20 cellular contexts compared by ENCODE assay signal in the genomic region with DNA sequence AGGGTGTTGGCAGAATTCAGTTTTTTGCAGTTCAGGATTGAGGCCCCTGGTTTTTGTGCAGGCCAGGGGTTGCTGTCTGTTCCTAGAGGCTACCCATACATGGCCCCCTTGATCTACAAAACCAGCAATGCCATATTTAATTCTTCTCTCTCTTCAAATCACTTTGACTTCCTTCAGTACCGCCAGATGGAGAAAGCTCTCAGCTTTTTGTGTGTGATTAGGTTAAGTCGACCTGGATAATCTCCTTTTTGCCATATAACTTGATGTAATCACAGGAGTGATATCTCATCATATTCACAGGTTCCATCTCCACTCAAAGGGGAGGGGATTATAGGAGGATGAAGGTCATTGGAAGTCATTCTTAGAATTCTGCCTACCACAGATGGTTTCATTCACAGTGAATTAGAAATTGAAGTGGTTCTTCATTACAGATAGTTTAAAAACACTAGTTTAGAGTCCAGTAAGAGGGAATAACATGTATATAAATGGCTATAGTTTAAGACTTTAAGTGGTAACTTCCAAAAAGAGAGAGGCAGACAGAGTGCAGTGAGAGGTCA.
DNase-seq lines count a peak whose midpoint lies in the region; ATAC-seq, FAIRE-seq and TF ChIP-seq lines count a peak whose summit lies in the region.
"Had no signal": no experiment of that assay in that cellular context is flagged by ENCODE, and none has a peak within 500 bp of the region (broad histone marks: within the 10 kb centered on the region; RNA-seq: fewer than 3 reads in every experiment).

No MANE protein-coding gene starts in this region.

- no peak for TF ChIP-seq EP300 in A549 (IDR thresholded peaks at IDR 0.05)

- H3K9ac ChIP-seq in GM23248, result peak overlapping the region; percentile 19; the same call in 1 of the 2 replicates
- H3K9ac ChIP-seq: BLaER1 treated with 17β-estradiol and CSF1 and Interleukin-3, amounts not matched to agents 10 nM and 100 nM had no signal

- CTCF ChIA-PET in A549 (lab: Yijun Ruan, JAX), result interaction anchor here (1.1 to 1.4 kb wide), 3 partner anchors 55 to 327 kb away, joined by 3 read pairs; no protein-coding TSS in a partner anchor
- CTCF ChIA-PET in activated CD8-positive, alpha-beta T cell treated with anti-CD3 and anti-CD28 coated beads for 36 hours (lab: Charles Lee), result no interaction called here

- no peak for TF ChIP-seq POLR2A in A549 (IDR thresholded peaks at IDR 0.05; ENCODE audit: low read length)

- no peak for DNase-seq in A549 (ENCODE audit: low read depth in 1 of 2, low spot score in 1 of 2)
- no peak for DNase-seq in GM23248
- DNase-seq in activated CD8-positive, alpha-beta T cell treated with anti-CD3 and anti-CD28 coated beads for 36 hours, result no peak
- DNase-seq in mesothelial cell of epicardium (ENCODE audit: low spot score in 2 of 2, unreplicated experiment in 2 of 2), result no peak
- no peak for DNase-seq in omental fat pad (ENCODE audit: low spot score)
- no peak for DNase-seq in BE2C
- DNase-seq in NCI-H2081 (lab: John Stamatoyannopoulos, UW), result no peak
- DNase-seq in AML-193 (lab: John Stamatoyannopoulos, UW), result no peak
- DNase-seq: activated CD4-positive, alpha-beta T cell treated with anti-CD3 and anti-CD28 coated beads, Interleukin-2, amount 50 U/mL, for 48 hours; DMS53; H7; lower lobe of right lung; naive thymus-derived CD8-positive, alpha-beta T cell; NCI-H1417 treated with DMSO at 0.1 percent for 48 hours; stimulated activated CD4-positive, alpha-beta T cell treated with anti-CD3 and anti-CD28 coated beads, Interleukin-1b, Interleukin-23, amount 100 ng/mL, for 48 hours had no signal

- no peaks in the 10 kb centered on the region for H3K36me3 ChIP-seq in GM23248 (ENCODE audit: low read depth)
- H3K36me3 ChIP-seq in BE2C, result no peaks in the 10 kb centered on the region
- H3K36me3 ChIP-seq: BLaER1 treated with 17β-estradiol and CSF1 and Interleukin-3, amounts not matched to agents 10 nM and 100 nM; gastrocnemius medialis; lower lobe of right lung had no signal

- peaks cover 54% of the 10 kb centered on the region for H3F3A ChIP-seq in GM23248 (ENCODE audit: insufficient read depth)

- in situ Hi-C loops in GM23248 (cut with MboI), result no loop called here

- no peak overlapping the region for H3K4me3 ChIP-seq in A549
- H3K4me3 ChIP-seq in GM23248, result no peak overlapping the region
- H3K4me3 ChIP-seq in BE2C (ENCODE audit: low read depth, low read length), result no peak overlapping the region
- H3K4me3 ChIP-seq: BLaER1 treated with 17β-estradiol and CSF1 and Interleukin-3, amounts not matched to agents 10 nM and 100 nM; gastrocnemius medialis; lower lobe of right lung; testis had no signal

- intact Hi-C loops in activated CD8-positive, alpha-beta T cell treated with anti-CD3 and anti-CD28 coated beads for 36 hours (cut with micrococcal nuclease), result no loop called here

- H3K36me3 Mint-ChIP-seq in activated CD8-positive, alpha-beta T cell treated with anti-CD3 and anti-CD28 coated beads for 36 hours (ENCODE audit: low read depth), result peaks cover 1% of the 10 kb centered on the region
- no peaks in the 10 kb centered on the region for H3K36me3 Mint-ChIP-seq in mesothelial cell of epicardium

- POLR2A ChIA-PET in A549 (lab: Yijun Ruan, JAX), result no interaction called here
- POLR2A ChIA-PET in activated CD8-positive, alpha-beta T cell treated with anti-CD3 and anti-CD28 coated beads for 36 hours (lab: Charles Lee), result no interaction called here

- peaks cover 66% of the 10 kb centered on the region for H3K79me2 ChIP-seq in GM23248 (ENCODE audit: insufficient read depth)

- no peaks in the 10 kb centered on the region for H3K9me3 ChIP-seq in A549
- H3K9me3 ChIP-seq in GM23248 (ENCODE audit: low read depth), result no peaks in the 10 kb centered on the region
- H3K9me3 ChIP-seq in BE2C, result no peaks in the 10 kb centered on the region
- H3K9me3 ChIP-seq: BLaER1 treated with 17β-estradiol and CSF1 and Interleukin-3, amounts not matched to agents 10 nM and 100 nM; gastrocnemius medialis; lower lobe of right lung; testis had no signal

- no peak for ATAC-seq in A549
- ATAC-seq in activated CD8-positive, alpha-beta T cell treated with anti-CD3 and anti-CD28 coated beads for 36 hours, result peak; percentile 44
- no peak for ATAC-seq in omental fat pad (ENCODE audit: low FRiP score)
- ATAC-seq: naive thymus-derived CD8-positive, alpha-beta T cell had no signal

- H2AFZ ChIP-seq in GM23248, result no peak overlapping the region

- H4K20me1 ChIP-seq in GM23248 (ENCODE audit: insufficient read depth), result no peaks in the 10 kb centered on the region

- H3K27ac ChIP-seq in A549, result peak overlapping the region; percentile 66 to 81
- peak overlapping the region; percentile 76 for H3K27ac ChIP-seq in GM23248
- H3K27ac ChIP-seq: BLaER1 treated with 17β-estradiol and CSF1 and Interleukin-3, amounts not matched to agents 10 nM and 100 nM; lower lobe of right lung had no signal

- no peaks in the 10 kb centered on the region for H3K9me3 Mint-ChIP-seq in activated CD8-positive, alpha-beta T cell treated with anti-CD3 and anti-CD28 coated beads for 36 hours
- H3K9me3 Mint-ChIP-seq in mesothelial cell of epicardium, result no peaks in the 10 kb centered on the region

- FAIRE-seq in A549 (lab: Jason Lieb, UNC), result no peak
- FAIRE-seq: colon, endothelial cell of umbilical vein had no signal

- H3K4me3 Mint-ChIP-seq in activated CD8-positive, alpha-beta T cell treated with anti-CD3 and anti-CD28 coated beads for 36 hours, result no peak overlapping the region
- H3K4me3 Mint-ChIP-seq in mesothelial cell of epicardium, result no peak overlapping the region
- H3K4me3 Mint-ChIP-seq: naive thymus-derived CD8-positive, alpha-beta T cell had no signal

- H3K27me3 ChIP-seq in GM23248 (replicated peaks; ENCODE audit: insufficient read depth) (no peaks in the 10 kb centered on the region), BE2C (no peaks in the 10 kb centered on the region)
- H3K27me3 ChIP-seq: BLaER1 treated with 17β-estradiol and CSF1 and Interleukin-3, amounts not matched to agents 10 nM and 100 nM; gastrocnemius medialis; testis had no signal

- H3K4me1 ChIP-seq in A549, result peaks cover 72% of the 10 kb centered on the region
- peaks cover 48% of the 10 kb centered on the region for H3K4me1 ChIP-seq in GM23248 (ENCODE audit: insufficient read depth)
- no peaks in the 10 kb centered on the region; the same call in 1 of the 2 replicates for H3K4me1 ChIP-seq in BE2C

- no peaks in the 10 kb centered on the region for H3K9me2 ChIP-seq in GM23248 (ENCODE audit: insufficient read depth)

- H3K4me2 ChIP-seq in A549 (peak overlapping the region; percentile 46), GM23248 (ENCODE audit: unreplicated experiment) (peak overlapping the region; percentile 72)
- H3K4me2 ChIP-seq: BLaER1 treated with 17β-estradiol and CSF1 and Interleukin-3, amounts not matched to agents 10 nM and 100 nM had no signal

- TF ChIP-seq RAD21 in A549 (conservative IDR thresholded peaks at IDR 0.05 in 1 of 2, IDR thresholded peaks at IDR 0.05 in 1 of 2), result no peak

- peaks cover 48% of the 10 kb centered on the region for H3K4me1 Mint-ChIP-seq in activated CD8-positive, alpha-beta T cell treated with anti-CD3 and anti-CD28 coated beads for 36 hours (ENCODE audit: low read depth)
- H3K4me1 Mint-ChIP-seq in mesothelial cell of epicardium, result peaks cover 41% of the 10 kb centered on the region

- TF ChIP-seq CTCF in A549 (IDR thresholded peaks at IDR 0.05), result no peak
- no peak for TF ChIP-seq CTCF in activated CD8-positive, alpha-beta T cell treated with anti-CD3 and anti-CD28 coated beads for 36 hours (IDR thresholded peaks at IDR 0.05)
- TF ChIP-seq CTCF in mesothelial cell of epicardium (IDR thresholded peaks at IDR 0.05; ENCODE audit: unreplicated experiment), result no peak
- no peak for TF ChIP-seq CTCF in omental fat pad (IDR thresholded peaks at IDR 0.05)
- no peak for TF ChIP-seq CTCF in BE2C (IDR thresholded peaks at IDR 0.05; ENCODE audit: low read depth, low read length)

- no peak overlapping the region for H3K27ac Mint-ChIP-seq in activated CD8-positive, alpha-beta T cell treated with anti-CD3 and anti-CD28 coated beads for 36 hours
- peak overlapping the region; percentile 44 for H3K27ac Mint-ChIP-seq in mesothelial cell of epicardium

- H3K27me3 Mint-ChIP-seq in activated CD8-positive, alpha-beta T cell treated with anti-CD3 and anti-CD28 coated beads for 36 hours, result no peaks in the 10 kb centered on the region
- no peaks in the 10 kb centered on the region for H3K27me3 Mint-ChIP-seq in mesothelial cell of epicardium (ENCODE audit: low read depth)
- H3K27me3 Mint-ChIP-seq: naive thymus-derived CD8-positive, alpha-beta T cell had no signal

- WGBS in A549 (ENCODE audit: missing lambda C conversion rate), result 75% methylated on average over 2 of the region's 2 CpGs
- WGBS in GM23248 (ENCODE audit: low coverage in 1 of 2, low lambda C conversion rate in 2 of 2, missing lambda C conversion rate in 2 of 2), 2 experiments, result 91 to 100% methylated on average over 2 of the region's 2 CpGs

TF ChIP-seq in A549, 52 proteins besides CTCF, POLR2A, EP300 and RAD21 (continues in another document):
- TF ChIP-seq KDM1A (IDR thresholded peaks at IDR 0.05; ENCODE audit: low read depth), result no peak
- TF ChIP-seq, protein P1, sequence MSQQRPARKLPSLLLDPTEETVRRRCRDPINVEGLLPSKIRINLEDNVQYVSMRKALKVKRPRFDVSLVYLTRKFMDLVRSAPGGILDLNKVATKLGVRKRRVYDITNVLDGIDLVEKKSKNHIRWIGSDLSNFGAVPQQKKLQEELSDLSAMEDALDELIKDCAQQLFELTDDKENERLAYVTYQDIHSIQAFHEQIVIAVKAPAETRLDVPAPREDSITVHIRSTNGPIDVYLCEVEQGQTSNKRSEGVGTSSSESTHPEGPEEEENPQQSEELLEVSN (IDR thresholded peaks at IDR 0.05; ENCODE audit: borderline replicate concordance, low read depth), result no peak
